Comparison of ENCODE assay signal across 1 cellular context in the genomic region with DNA sequence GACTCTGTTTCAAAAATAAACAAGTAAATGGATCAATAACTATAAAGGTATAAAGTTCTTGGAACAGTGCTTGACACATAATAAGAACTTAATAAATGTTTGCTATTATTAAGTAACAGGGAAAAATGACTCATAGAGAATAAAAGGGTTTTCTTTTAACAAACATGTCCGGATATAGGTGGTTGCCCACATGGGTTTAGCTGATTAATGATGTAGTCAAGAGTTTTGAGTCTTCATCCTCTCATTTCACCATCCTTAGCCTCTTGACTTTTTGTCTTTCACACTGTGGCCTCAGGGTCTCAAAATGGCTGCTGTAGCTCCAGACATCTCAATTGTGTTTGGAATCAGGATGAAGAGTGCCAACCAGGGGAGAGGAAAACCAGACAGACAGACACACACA.
TF ChIP-seq lines count a peak whose summit lies in the region.

No MANE protein-coding gene starts in this region.

TF ChIP-seq in K562, 482 proteins besides CTCF, POLR2A, EP300 and RAD21 (continued from another document):
- TF ChIP-seq, protein P1, sequence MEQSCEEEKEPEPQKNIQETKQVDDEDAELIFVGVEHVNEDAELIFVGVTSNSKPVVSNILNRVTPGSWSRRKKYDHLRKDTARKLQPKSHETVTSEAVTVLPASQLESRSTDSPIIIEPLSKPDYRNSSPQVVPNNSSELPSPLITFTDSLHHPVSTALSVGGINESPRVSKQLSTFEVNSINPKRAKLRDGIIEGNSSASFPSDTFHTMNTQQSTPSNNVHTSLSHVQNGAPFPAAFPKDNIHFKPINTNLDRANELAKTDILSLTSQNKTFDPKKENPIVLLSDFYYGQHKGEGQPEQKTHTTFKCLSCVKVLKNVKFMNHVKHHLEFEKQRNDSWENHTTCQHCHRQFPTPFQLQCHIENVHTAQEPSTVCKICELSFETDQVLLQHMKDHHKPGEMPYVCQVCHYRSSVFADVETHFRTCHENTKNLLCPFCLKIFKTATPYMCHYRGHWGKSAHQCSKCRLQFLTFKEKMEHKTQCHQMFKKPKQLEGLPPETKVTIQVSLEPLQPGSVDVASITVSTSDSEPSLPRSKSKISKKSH (CRISPR knock-in tag; IDR thresholded peaks at IDR 0.05): no peak
